In genomic region chr3:72273615-72274014, GRCh38 we compare ENCODE assay signal across 10 cellular contexts.
DNase-seq lines count a peak whose midpoint lies in the region; ATAC-seq and FAIRE-seq lines count a peak whose summit lies in the region.
"Had no signal": no experiment of that assay in that cellular context is flagged by ENCODE, and none has a peak within 500 bp of the region (broad histone marks: within the 10 kb centered on the region; RNA-seq: fewer than 3 reads in every experiment).

No MANE protein-coding gene starts in this region.

- H3K27ac Mint-ChIP-seq in activated naive CD4-positive, alpha-beta T cell treated with anti-CD3 and anti-CD28 coated beads, Interleukin-2, amount 10 ng/mL, durations not matched to agents 7 days and 5 days, result peak overlapping the region; percentile 61
- no peak overlapping the region for H3K27ac Mint-ChIP-seq in activated naive CD4-positive, alpha-beta T cell treated with anti-CD3 and anti-CD28 coated beads for 36 hours

- no peak for DNase-seq in activated naive CD4-positive, alpha-beta T cell treated with anti-CD3 and anti-CD28 coated beads, Interleukin-2, amount 10 ng/mL, durations not matched to agents 7 days and 5 days
- no peak for DNase-seq in activated naive CD4-positive, alpha-beta T cell treated with anti-CD3 and anti-CD28 coated beads for 36 hours
- DNase-seq in astrocyte of the hippocampus (ENCODE audit: low read depth, low spot score) (peak; percentile 98), kidney tubule cell (ENCODE audit: low spot score) (peak; percentile 4), urothelium cell line (ENCODE audit: low spot score) (peak; percentile 80), Ammon's horn (ENCODE audit: low spot score) (no peak), Right ventricle myocardium superior (no peak)
- DNase-seq: activated T-cell treated with anti-CD3 and anti-CD28 coated beads, Interleukin-2, amount 50 U/mL, for 4 hours; NCI-H82 had no signal

- H3K4me3 Mint-ChIP-seq in activated naive CD4-positive, alpha-beta T cell treated with anti-CD3 and anti-CD28 coated beads, Interleukin-2, amount 10 ng/mL, durations not matched to agents 7 days and 5 days, result no peak overlapping the region
- no peak overlapping the region for H3K4me3 Mint-ChIP-seq in activated naive CD4-positive, alpha-beta T cell treated with anti-CD3 and anti-CD28 coated beads for 36 hours

- intact Hi-C loops in activated naive CD4-positive, alpha-beta T cell treated with anti-CD3 and anti-CD28 coated beads for 36 hours (cut with micrococcal nuclease), result no loop called here
- intact Hi-C loops in Right ventricle myocardium superior (cut with DNase I), result no loop called here

- no peaks in the 10 kb centered on the region for H3K9me3 Mint-ChIP-seq in activated naive CD4-positive, alpha-beta T cell treated with anti-CD3 and anti-CD28 coated beads, Interleukin-2, amount 10 ng/mL, durations not matched to agents 7 days and 5 days
- H3K9me3 Mint-ChIP-seq in activated naive CD4-positive, alpha-beta T cell treated with anti-CD3 and anti-CD28 coated beads for 36 hours, result no peaks in the 10 kb centered on the region
- H3K9me3 Mint-ChIP-seq: activated T-cell treated with anti-CD3 and anti-CD28 coated beads, Interleukin-2, amount 50 U/mL, for 4 hours had no signal

- peaks cover 54% of the 10 kb centered on the region for H3K4me1 Mint-ChIP-seq in activated naive CD4-positive, alpha-beta T cell treated with anti-CD3 and anti-CD28 coated beads, Interleukin-2, amount 10 ng/mL, durations not matched to agents 7 days and 5 days
- H3K4me1 Mint-ChIP-seq in activated naive CD4-positive, alpha-beta T cell treated with anti-CD3 and anti-CD28 coated beads for 36 hours (ENCODE audit: low read depth), result peaks cover 39% of the 10 kb centered on the region

- H3K27me3 Mint-ChIP-seq in activated naive CD4-positive, alpha-beta T cell treated with anti-CD3 and anti-CD28 coated beads, Interleukin-2, amount 10 ng/mL, durations not matched to agents 7 days and 5 days, result peaks cover 8% of the 10 kb centered on the region
- H3K27me3 Mint-ChIP-seq in activated naive CD4-positive, alpha-beta T cell treated with anti-CD3 and anti-CD28 coated beads for 36 hours (ENCODE audit: low read depth), result no peaks in the 10 kb centered on the region

- ATAC-seq in Right ventricle myocardium superior (ENCODE audit: poor library complexity) (no peak), GM19035 (IDR thresholded peaks at IDR 0.05; ENCODE audit: unreplicated experiment) (no peak)
- ATAC-seq: activated T-cell treated with anti-CD3 and anti-CD28 coated beads, Interleukin-2, amount 50 U/mL, for 4 hours had no signal

- FAIRE-seq in urothelium cell line (lab: Jason Lieb, UNC), result no peak

- CTCF ChIA-PET in activated naive CD4-positive, alpha-beta T cell treated with anti-CD3 and anti-CD28 coated beads, Interleukin-2, amount 10 ng/mL, durations not matched to agents 7 days and 5 days (lab: Charles Lee), result interaction anchor here (1.2 kb wide), 1 partner anchor 13 kb away, joined by 4 read pairs; no protein-coding TSS in a partner anchor
- CTCF ChIA-PET in activated naive CD4-positive, alpha-beta T cell treated with anti-CD3 and anti-CD28 coated beads for 36 hours (lab: Charles Lee), result no interaction called here

- H3K36me3 Mint-ChIP-seq in activated naive CD4-positive, alpha-beta T cell treated with anti-CD3 and anti-CD28 coated beads, Interleukin-2, amount 10 ng/mL, durations not matched to agents 7 days and 5 days, result no peaks in the 10 kb centered on the region
- H3K36me3 Mint-ChIP-seq in activated naive CD4-positive, alpha-beta T cell treated with anti-CD3 and anti-CD28 coated beads for 36 hours (ENCODE audit: low read depth), result no peaks in the 10 kb centered on the region

Comparison
In these comparisons a context has a peak if more than half of its experiments do, and no peak if none do; other contexts are left out.
1. DNase-seq: peak in astrocyte of the hippocampus (single experiment), kidney tubule cell (single experiment) and urothelium cell line (single experiment); none in activated naive CD4-positive, alpha-beta T cell treated with anti-CD3 and anti-CD28 coated beads, Interleukin-2, amount 10 ng/mL, durations not matched to agents 7 days and 5 days (single experiment), activated naive CD4-positive, alpha-beta T cell treated with anti-CD3 and anti-CD28 coated beads for 36 hours (single experiment), Ammon's horn (single experiment) and Right ventricle myocardium superior (single experiment).